In genomic region chr3:37907906-37908305, GRCh38 we compare ENCODE assay signal across 9 cellular contexts. TPM values are rescaled to one million over a fixed set of nuclear protein-coding genes. Genes with fewer than 3 reads are reported as not detected.
A peak's percentile ranks its signal among the peaks of the same experiment; 100 is the strongest.
DNase-seq lines count a peak whose midpoint lies in the region; ATAC-seq and TF ChIP-seq lines count a peak whose summit lies in the region.
"Had no signal": no experiment of that assay in that cellular context is flagged by ENCODE, and none has a peak within 500 bp of the region (broad histone marks: within the 10 kb centered on the region; RNA-seq: fewer than 3 reads in every experiment).

No MANE protein-coding gene starts in this region.

- no peak overlapping the region for H3K27ac ChIP-seq in WERI-Rb-1
- H3K27ac ChIP-seq: SK-N-MC had no signal

- no peak overlapping the region for H3K4me3 ChIP-seq in astrocyte of the spinal cord (ENCODE audit: low read depth, low read length)
- H3K4me3 ChIP-seq in WERI-Rb-1 (ENCODE audit: low read depth, low read length), result no peak overlapping the region
- H3K4me3 ChIP-seq: SK-N-MC had no signal

- peak; percentile 96 for ATAC-seq in GM19372 (IDR thresholded peaks at IDR 0.05; ENCODE audit: low read depth, unreplicated experiment)
- ATAC-seq in HG03175 (IDR thresholded peaks at IDR 0.05; ENCODE audit: unreplicated experiment), result peak; percentile 89
- no peak for ATAC-seq in Right ventricle myocardium inferior

- H3K9me3 ChIP-seq in WERI-Rb-1 (ENCODE audit: severe bottlenecking), result no peaks in the 10 kb centered on the region

- H3K36me3 ChIP-seq in WERI-Rb-1, result no peaks in the 10 kb centered on the region

- DNase-seq in C1 segment of cervical spinal cord (lab: John Stamatoyannopoulos, UW) (peak in 11 of 14 donors; percentile 28 to 86 (median 53)), astrocyte of the spinal cord (ENCODE audit: low read depth, low spot score) (peak; percentile 94), DMS 273 (lab: John Stamatoyannopoulos, UW; ENCODE audit: unreplicated experiment) (no peak), Right ventricle myocardium inferior (ENCODE audit: missing footprints) (no peak), WERI-Rb-1 (no peak)
- DNase-seq in activated CD4-positive, CD25-positive, alpha-beta regulatory T cell (lab: John Stamatoyannopoulos, UW), result no peak

- in situ Hi-C loops in astrocyte of the spinal cord (cut with HindIII; ENCODE audit: low sequenced_read_pairs), result no loop called here

- intact Hi-C loops in Right ventricle myocardium inferior (cut with DNase I), result no loop called here

- H3K27me3 ChIP-seq in WERI-Rb-1 (ENCODE audit: insufficient read depth, low read depth, severe bottlenecking), result no peaks in the 10 kb centered on the region

- TF ChIP-seq CTCF in astrocyte of the spinal cord (IDR thresholded peaks at IDR 0.05; ENCODE audit: low read depth, low read length), result no peak
- TF ChIP-seq CTCF in WERI-Rb-1 (IDR thresholded peaks at IDR 0.05; ENCODE audit: low read depth, low read length), result no peak

RNA-seq across cellular contexts. Expression of gene CTDSPL, which starts 46.2 kb away (rescaled TPM):
- 47.3 TPM for total RNA-seq in Right ventricle myocardium inferior

Comparison
In these comparisons a context has a peak if more than half of its experiments do, and no peak if none do; other contexts are left out.
1. DNase-seq: peak in C1 segment of cervical spinal cord (11 of 14) and astrocyte of the spinal cord (single experiment); none in activated CD4-positive, CD25-positive, alpha-beta regulatory T cell (0 of 4), DMS 273 (single experiment), Right ventricle myocardium inferior (single experiment) and WERI-Rb-1 (single experiment).